In the genomic region with DNA sequence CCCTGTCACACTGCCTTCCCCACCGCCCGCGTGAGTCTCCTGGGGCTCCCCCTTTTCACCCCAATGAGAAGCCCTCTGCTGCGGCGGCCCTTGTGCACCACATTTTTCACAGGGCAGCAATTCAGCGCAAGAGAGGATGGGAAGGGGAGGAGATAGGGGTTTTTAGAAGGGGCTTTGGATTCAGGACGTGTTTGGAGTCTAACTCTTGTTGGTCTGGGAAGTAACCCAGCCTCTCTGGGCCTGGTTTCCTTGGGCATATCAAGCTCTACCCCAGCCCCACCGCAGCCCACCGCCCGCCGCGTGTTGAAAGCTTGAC, we compare ENCODE assay signal across 8 cellular contexts. TPM values are rescaled to one million over a fixed set of nuclear protein-coding genes. Genes with fewer than 3 reads are reported as not detected.
DNase-seq lines count a peak whose midpoint lies in the region; FAIRE-seq and TF ChIP-seq lines count a peak whose summit lies in the region.

No MANE protein-coding gene starts in this region.

- TF ChIP-seq POLR2A in vagina (IDR thresholded peaks at IDR 0.05), result no peak

- no peak for FAIRE-seq in bronchial epithelial cell (lab: Jason Lieb, UNC)

- intact Hi-C loops in left ventricle myocardium inferior (cut with micrococcal nuclease) (no loop called here), vagina (cut with DNase I) (no loop called here)

- peak overlapping the region; percentile 77 for H3K4me3 ChIP-seq in left ventricle myocardium inferior
- peak overlapping the region in 1 of 2 donors; percentile 59 for H3K4me3 ChIP-seq in right atrium auricular region
- peak overlapping the region; percentile 67 for H3K4me3 ChIP-seq in bronchial epithelial cell (ENCODE audit: low read depth, low read length)
- peak overlapping the region; percentile 61 to 67 for H3K4me3 ChIP-seq in mucosa of rectum (ENCODE audit: low read length in 2 of 2)
- peak overlapping the region; percentile 50 to 61 for H3K4me3 ChIP-seq in vagina

- TF ChIP-seq CTCF in left ventricle myocardium inferior (IDR thresholded peaks at IDR 0.05; ENCODE audit: borderline replicate concordance) (no peak), right atrium auricular region (IDR thresholded peaks at IDR 0.05) (no peak), bronchial epithelial cell (IDR thresholded peaks at IDR 0.05; ENCODE audit: insufficient read depth, low read length, severe bottlenecking) (no peak), vagina (IDR thresholded peaks at IDR 0.05) (no peak)

- H3K27me3 ChIP-seq in left ventricle myocardium inferior (ENCODE audit: low read depth) (peaks cover 38% of the 10 kb centered on the region), right atrium auricular region (peaks cover 0 to 4% of the 10 kb centered on the region in 2 donors), bronchial epithelial cell (ENCODE audit: control insufficient read depth, insufficient read depth, low read length) (no peaks in the 10 kb centered on the region), mucosa of rectum (ENCODE audit: control insufficient read depth in 2 of 2, insufficient read depth in 2 of 2, low read length in 2 of 2) (peaks cover 0 to 5% of the 10 kb centered on the region in 2 donors), vagina (no peaks in the 10 kb centered on the region)

- H3K9me3 ChIP-seq in left ventricle myocardium inferior (replicated peaks) (no peaks in the 10 kb centered on the region), right atrium auricular region (no peaks in the 10 kb centered on the region), mucosa of rectum (ENCODE audit: control insufficient read depth in 2 of 2, low read length in 2 of 2) (no peaks in the 10 kb centered on the region), vagina (no peaks in the 10 kb centered on the region)

- DNase-seq in left ventricle myocardium inferior (no peak), right atrium auricular region (ENCODE audit: low spot score) (no peak), bronchial epithelial cell (ENCODE audit: low read depth) (no peak), vagina (ENCODE audit: extremely low spot score in 2 of 2) (no peak), NOMO-1 treated with DMSO at 0.1 percent for 48 hours (lab: John Stamatoyannopoulos, UW; ENCODE audit: unreplicated experiment) (no peak), NCI-H526 treated with DMSO at 0.1 percent for 48 hours (lab: John Stamatoyannopoulos, UW) (no peak), NCI-H748 (lab: John Stamatoyannopoulos, UW; ENCODE audit: unreplicated experiment) (no peak)

- H3K27ac ChIP-seq in left ventricle myocardium inferior (replicated peaks) (peak overlapping the region; percentile 18), right atrium auricular region (peak overlapping the region in 1 of 2 donors; percentile 6), mucosa of rectum (ENCODE audit: low read depth in 2 of 2, low read length in 2 of 2) (peak overlapping the region; percentile 32 to 72), vagina (no peak overlapping the region)

- H3K36me3 ChIP-seq in left ventricle myocardium inferior (no peaks in the 10 kb centered on the region), right atrium auricular region (no peaks in the 10 kb centered on the region), bronchial epithelial cell (ENCODE audit: control insufficient read depth, insufficient read depth, low read length) (no peaks in the 10 kb centered on the region), mucosa of rectum (ENCODE audit: control insufficient read depth in 2 of 2, insufficient read depth in 2 of 2, low read length in 2 of 2) (no peaks in the 10 kb centered on the region), vagina (no peaks in the 10 kb centered on the region)

- H3K4me1 ChIP-seq in left ventricle myocardium inferior (peaks cover 19% of the 10 kb centered on the region), right atrium auricular region (peaks cover 0 to 17% of the 10 kb centered on the region in 2 donors), mucosa of rectum (ENCODE audit: control insufficient read depth in 2 of 2, insufficient read depth in 2 of 2, low read length in 2 of 2) (peaks cover 0 to 7% of the 10 kb centered on the region in 2 donors), vagina (peaks cover 20% of the 10 kb centered on the region)

- H3K9ac ChIP-seq in mucosa of rectum (ENCODE audit: low read depth in 1 of 2, low read length in 2 of 2), result peak overlapping the region in 1 of 2 donors; percentile 85

RNA-seq across cellular contexts. Expression of a gene that starts 0.7 kb away (rescaled TPM):
- total RNA-seq in left ventricle myocardium inferior (2.0 TPM), right atrium auricular region (1 to 10 TPM; 1.7 to 3.7 TPM), bronchial epithelial cell (10.3 and 14.2 TPM in 2 replicates), vagina (2.2 TPM)

RNA-seq across cellular contexts. Expression of a gene that starts 53.9 kb away (rescaled TPM):
- total RNA-seq in left ventricle myocardium inferior (53.9 TPM), right atrium auricular region (10 to 100 TPM; 46.3 to 57.8 TPM), bronchial epithelial cell (161 and 401 TPM in 2 replicates), vagina (279 TPM)

RNA-seq across cellular contexts. Expression of a gene that starts 57.2 kb away (rescaled TPM):
- total RNA-seq in left ventricle myocardium inferior (not detected), right atrium auricular region (not detected), bronchial epithelial cell (not detected in 2 replicates), vagina (not detected)
